ENCODE assay signal across 1 cellular context in the genomic region with DNA sequence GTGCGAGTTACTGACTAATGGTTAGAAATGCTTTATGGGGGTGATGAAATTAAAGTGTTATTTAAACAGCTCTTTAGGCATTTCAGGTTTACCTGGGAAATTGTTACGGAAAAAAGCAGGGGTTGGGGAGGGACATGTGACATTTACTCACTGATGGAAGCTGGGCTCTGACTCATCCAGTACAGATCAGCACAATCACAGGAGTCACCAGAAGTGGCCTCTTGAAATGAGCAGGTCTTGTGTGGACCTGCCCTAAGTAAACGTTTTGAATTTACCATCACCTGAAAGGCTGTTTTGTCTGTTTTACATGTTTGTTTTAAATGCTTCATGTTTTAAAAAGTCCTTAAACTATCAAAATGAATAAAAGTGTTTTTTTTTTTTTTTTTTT.
TF ChIP-seq lines count a peak whose summit lies in the region.

No MANE protein-coding gene starts in this region.

TF ChIP-seq in endothelial cell of umbilical vein, 7 proteins besides CTCF, POLR2A, EP300 and RAD21:
- TF ChIP-seq FOS (IDR thresholded peaks at IDR 0.05; ENCODE audit: borderline replicate concordance, insufficient read depth, low read length), result peak; percentile 62
- TF ChIP-seq JUN (IDR thresholded peaks at IDR 0.05; ENCODE audit: borderline replicate concordance, insufficient read depth, insufficient read length, low read depth), result no peak
